In the genomic region with DNA sequence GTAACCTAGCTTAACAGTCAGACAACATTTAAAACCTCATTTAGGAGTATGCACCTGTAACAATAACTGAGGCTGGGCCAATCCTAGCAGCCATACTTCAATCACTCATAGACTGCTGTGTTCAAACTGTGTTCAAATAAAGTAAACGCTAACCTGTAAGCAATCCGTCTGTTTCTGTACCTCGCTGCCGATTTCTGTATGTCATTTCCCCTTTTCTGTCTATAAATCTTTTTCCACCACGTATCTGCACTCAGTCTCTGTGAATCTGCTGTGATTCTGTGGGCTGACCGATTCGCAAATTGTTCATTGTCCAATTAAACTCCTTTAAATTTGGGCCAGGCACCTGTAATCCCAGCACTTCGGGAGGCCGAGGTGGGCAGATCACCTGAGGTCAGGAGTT, we compare ENCODE assay signal across 1 cellular context.
TF ChIP-seq lines count a peak whose summit lies in the region.

No MANE protein-coding gene starts in this region.

TF ChIP-seq in GM12878, 131 proteins besides CTCF, POLR2A, EP300 and RAD21:
- TF ChIP-seq PML (IDR thresholded peaks at IDR 0.05; ENCODE audit: low read length) (no peak), MYB (IDR thresholded peaks at IDR 0.05; ENCODE audit: borderline replicate concordance, low read depth, low read length) (no peak), FOS (IDR thresholded peaks at IDR 0.05; ENCODE audit: borderline replicate concordance, extremely low read depth, insufficient read length) (no peak), CHD2 (IDR thresholded peaks at IDR 0.05; ENCODE audit: borderline replicate concordance, low read depth, low read length) (no peak), SPI1 (IDR thresholded peaks at IDR 0.05; ENCODE audit: borderline replicate concordance, insufficient read depth, low read depth, low read length) (peak; percentile 8; the same call in 1 of the 2 replicates), BHLHE40 (IDR thresholded peaks at IDR 0.05; ENCODE audit: borderline replicate concordance in 1 of 2, low read depth in 2 of 2, low read length in 1 of 2) (no peak)
- TF ChIP-seq, protein P1, sequence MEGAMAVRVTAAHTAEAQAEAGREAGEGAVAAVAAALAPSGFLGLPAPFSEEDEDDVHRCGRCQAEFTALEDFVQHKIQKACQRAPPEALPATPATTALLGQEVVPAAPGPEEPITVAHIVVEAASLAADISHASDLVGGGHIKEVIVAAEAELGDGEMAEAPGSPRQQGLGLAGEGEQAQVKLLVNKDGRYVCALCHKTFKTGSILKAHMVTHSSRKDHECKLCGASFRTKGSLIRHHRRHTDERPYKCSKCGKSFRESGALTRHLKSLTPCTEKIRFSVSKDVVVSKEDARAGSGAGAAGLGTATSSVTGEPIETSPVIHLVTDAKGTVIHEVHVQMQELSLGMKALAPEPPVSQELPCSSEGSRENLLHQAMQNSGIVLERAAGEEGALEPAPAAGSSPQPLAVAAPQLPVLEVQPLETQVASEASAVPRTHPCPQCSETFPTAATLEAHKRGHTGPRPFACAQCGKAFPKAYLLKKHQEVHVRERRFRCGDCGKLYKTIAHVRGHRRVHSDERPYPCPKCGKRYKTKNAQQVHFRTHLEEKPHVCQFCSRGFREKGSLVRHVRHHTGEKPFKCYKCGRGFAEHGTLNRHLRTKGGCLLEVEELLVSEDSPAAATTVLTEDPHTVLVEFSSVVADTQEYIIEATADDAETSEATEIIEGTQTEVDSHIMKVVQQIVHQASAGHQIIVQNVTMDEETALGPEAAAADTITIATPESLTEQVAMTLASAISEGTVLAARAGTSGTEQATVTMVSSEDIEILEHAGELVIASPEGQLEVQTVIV (IDR thresholded peaks at IDR 0.05; ENCODE audit: borderline replicate concordance, partially characterized antibody) = no peak
